Comparison of ENCODE assay signal across 8 cellular contexts in genomic region chr11:10304495-10305261, GRCh38. TPM values are rescaled to one million over a fixed set of nuclear protein-coding genes. Genes with fewer than 3 reads are reported as not detected.
DNase-seq lines count a peak whose midpoint lies in the region; ATAC-seq lines count a peak whose summit lies in the region.

A gene with protein sequence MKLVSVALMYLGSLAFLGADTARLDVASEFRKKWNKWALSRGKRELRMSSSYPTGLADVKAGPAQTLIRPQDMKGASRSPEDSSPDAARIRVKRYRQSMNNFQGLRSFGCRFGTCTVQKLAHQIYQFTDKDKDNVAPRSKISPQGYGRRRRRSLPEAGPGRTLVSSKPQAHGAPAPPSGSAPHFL (plus strand): TSS chr11:10305073. CDS start chr11:10305701, 628 bp downstream.

- H3K4me3 Mint-ChIP-seq in activated CD4-positive, alpha-beta memory T cell treated with anti-CD3 and anti-CD28 coated beads for 36 hours, result peak within 1 kb of the TSS; percentile 89

- no peak within 1 kb of the TSS for H4K5ac ChIP-seq in mesendoderm (ENCODE audit: low read length)

- H3K27ac ChIP-seq in epithelial cell of prostate (peak within 1 kb of the TSS; percentile 99), mesendoderm (ENCODE audit: low read depth, low read length) (peak within 1 kb of the TSS; percentile 66), stomach smooth muscle (ENCODE audit: low read length) (peak within 1 kb of the TSS; percentile 94)

- POLR2A ChIA-PET in activated CD4-positive, alpha-beta memory T cell treated with anti-CD3 and anti-CD28 coated beads for 36 hours (lab: Charles Lee), result interaction anchor here (1.0 to 3.5 kb wide), 3 partner anchors 10 to 1622 kb away, joined by 3 to 18 read pairs (median 6); partner anchors contain the start of genes RPL27A and TRIM66

- peak within 1 kb of the TSS; percentile 92 for H3K56ac ChIP-seq in mesendoderm (ENCODE audit: low read length)

- no peak within 1 kb of the TSS for H4K8ac ChIP-seq in mesendoderm (ENCODE audit: low read depth, low read length)

- H3K4me1 ChIP-seq in mesendoderm (ENCODE audit: control insufficient read depth, low read depth, low read length) (peaks cover 12% of the 10 kb centered on the region), stomach smooth muscle (ENCODE audit: control insufficient read depth, insufficient read depth, low read length) (peaks cover 55% of the 10 kb centered on the region)

- peak within 1 kb of the TSS; percentile 7 for H3K23ac ChIP-seq in mesendoderm (ENCODE audit: low read length)

- peak within 1 kb of the TSS; percentile 81 for H3K9ac ChIP-seq in mesendoderm (ENCODE audit: low read length)
- H3K9ac ChIP-seq in stomach smooth muscle (ENCODE audit: low read length in 2 of 2), result peak within 1 kb of the TSS; percentile 71 to 95

- H3K18ac ChIP-seq in mesendoderm (ENCODE audit: low read length), result peak within 1 kb of the TSS; percentile 82

- CTCF ChIA-PET in activated CD4-positive, alpha-beta memory T cell treated with anti-CD3 and anti-CD28 coated beads for 36 hours (lab: Charles Lee), result interaction anchor here (0.7 to 4.7 kb wide), 18 partner anchors 8 to 691 kb away, joined by 3 to 58 read pairs (median 4); no protein-coding TSS in a partner anchor

- no peak for ATAC-seq in HG03097 (IDR thresholded peaks at IDR 0.05; ENCODE audit: low FRiP score, unreplicated experiment)

- H3K27me3 Mint-ChIP-seq in activated CD4-positive, alpha-beta memory T cell treated with anti-CD3 and anti-CD28 coated beads for 36 hours, result peaks cover 47% of the 10 kb centered on the region

- H2BK120ac ChIP-seq in mesendoderm (ENCODE audit: low read depth, low read length), result no peak within 1 kb of the TSS

- no peaks in the 10 kb centered on the region for H3K9me3 ChIP-seq in stomach smooth muscle (ENCODE audit: control insufficient read depth in 2 of 2, low read length in 2 of 2)

- H3K4me3 ChIP-seq in mesendoderm (ENCODE audit: low read length), result peak within 1 kb of the TSS; percentile 41
- peak within 1 kb of the TSS; percentile 62 to 94 for H3K4me3 ChIP-seq in stomach smooth muscle (ENCODE audit: low read length in 2 of 2)

- H3K36me3 ChIP-seq in mesendoderm (ENCODE audit: control insufficient read depth, insufficient read depth, low read length) (no peaks in the 10 kb centered on the region), stomach smooth muscle (ENCODE audit: control insufficient read depth in 2 of 2, insufficient read depth in 2 of 2, low read length in 2 of 2) (no peaks in the 10 kb centered on the region)

- H3K27ac Mint-ChIP-seq in activated CD4-positive, alpha-beta memory T cell treated with anti-CD3 and anti-CD28 coated beads for 36 hours, result no peak within 1 kb of the TSS

- H3K36me3 Mint-ChIP-seq in activated CD4-positive, alpha-beta memory T cell treated with anti-CD3 and anti-CD28 coated beads for 36 hours, result peaks cover 2% of the 10 kb centered on the region

- peak within 1 kb of the TSS; percentile 91 for H3K4me2 ChIP-seq in mesendoderm (ENCODE audit: low read length)

- WGBS in mesendoderm (ENCODE audit: extremely low coverage, insufficient coverage, low lambda C conversion rate), result no CpG with 5 or more reads among the region's 48 CpGs

- peak within 1 kb of the TSS; percentile 61 for H3K4ac ChIP-seq in mesendoderm (ENCODE audit: low read depth, low read length)

- H2AK5ac ChIP-seq in mesendoderm (ENCODE audit: low read length), result no peak within 1 kb of the TSS

- H3K9me3 Mint-ChIP-seq in activated CD4-positive, alpha-beta memory T cell treated with anti-CD3 and anti-CD28 coated beads for 36 hours, result no peaks in the 10 kb centered on the region

- H3K79me1 ChIP-seq in mesendoderm (ENCODE audit: low read length), result no peaks in the 10 kb centered on the region

- intact Hi-C loops in activated CD4-positive, alpha-beta memory T cell treated with anti-CD3 and anti-CD28 coated beads for 36 hours (cut with micrococcal nuclease), result loop anchor here (1.0 to 10.0 kb wide), 7 partner anchors 8 to 1620 kb away; partner anchors contain the start of genes AMPD3, RPL27A, TRIM66 and WEE1

- peaks cover 21% of the 10 kb centered on the region for H3K79me2 ChIP-seq in mesendoderm (ENCODE audit: control insufficient read depth, insufficient read depth, low read length)

- no peak within 1 kb of the TSS for H2BK15ac ChIP-seq in mesendoderm (replicated peaks; ENCODE audit: low read depth)

- H3K27me3 ChIP-seq in mesendoderm (ENCODE audit: insufficient read depth, low read length, poor library complexity) (no peaks in the 10 kb centered on the region), stomach smooth muscle (ENCODE audit: control insufficient read depth in 1 of 2, insufficient read depth in 2 of 2, low read length in 2 of 2) (no peaks in the 10 kb centered on the region)

- peak within 1 kb of the TSS; percentile 68 for H2BK5ac ChIP-seq in mesendoderm (ENCODE audit: low read length)

- peaks cover 39% of the 10 kb centered on the region for H3K4me1 Mint-ChIP-seq in activated CD4-positive, alpha-beta memory T cell treated with anti-CD3 and anti-CD28 coated beads for 36 hours (ENCODE audit: low read depth)

- DNase-seq in activated effector memory CD4-positive, alpha-beta T cell treated with anti-CD3 and anti-CD28 coated beads, Interleukin-2, amount 50 U/mL, for 16 hours, result peak; percentile 76
- DNase-seq in activated effector memory CD4-positive, alpha-beta T cell treated with Interleukin-2 at 50 U/mL for 16 hours, result no peak
- peak; percentile 67 for DNase-seq in NCI-H128 (lab: John Stamatoyannopoulos, UW; ENCODE audit: unreplicated experiment)
- DNase-seq in activated CD4-positive, alpha-beta memory T cell treated with anti-CD3 and anti-CD28 coated beads for 36 hours, result peak; percentile 56
- no peak for DNase-seq in epithelial cell of prostate (ENCODE audit: low read depth, low spot score)
- DNase-seq in mesendoderm, result peak; percentile 98

RNA-seq across cellular contexts. Expression of the gene that starts here (rescaled TPM):
- total RNA-seq in activated CD4-positive, alpha-beta memory T cell treated with anti-CD3 and anti-CD28 coated beads for 36 hours, result 1 to 10 TPM; 3.0 to 3.5 TPM
- polyA plus RNA-seq in mesendoderm (2013, experiment 1 of 2), result 12.6 TPM
- 15.2 TPM for polyA plus RNA-seq in mesendoderm (2013, experiment 2 of 2)

Comparison
In these comparisons a context has a peak if more than half of its experiments do, and no peak if none do; other contexts are left out.
1. DNase-seq: peak in activated effector memory CD4-positive, alpha-beta T cell treated with anti-CD3 and anti-CD28 coated beads, Interleukin-2, amount 50 U/mL, for 16 hours (single experiment), NCI-H128 (single experiment), activated CD4-positive, alpha-beta memory T cell treated with anti-CD3 and anti-CD28 coated beads for 36 hours (single experiment) and mesendoderm (single experiment); none in activated effector memory CD4-positive, alpha-beta T cell treated with Interleukin-2 at 50 U/mL for 16 hours (single experiment) and epithelial cell of prostate (single experiment).
2. Peak in every context shown above with its lines, with median percentiles within 50 percentile points of each other: H3K27ac ChIP-seq.